15 cellular contexts compared by ENCODE assay signal in genomic region chr11:109960831-109961230, GRCh38.
DNase-seq lines count a peak whose midpoint lies in the region; ATAC-seq and TF ChIP-seq lines count a peak whose summit lies in the region.
"Had no signal": no experiment of that assay in that cellular context is flagged by ENCODE, and none has a peak within 500 bp of the region (broad histone marks: within the 10 kb centered on the region; RNA-seq: fewer than 3 reads in every experiment).

No MANE protein-coding gene starts in this region.

- H3K36me3 ChIP-seq in lung (ENCODE audit: control insufficient read depth in 2 of 2, insufficient read depth in 2 of 2, low read length in 2 of 2) (no peaks in the 10 kb centered on the region), upper lobe of right lung (no peaks in the 10 kb centered on the region)

- intact Hi-C loops in upper lobe of right lung (cut with DNase I) = no loop called here

- DNase-seq in NCI-H226 = peak; percentile 14
- peak; percentile 98 for DNase-seq in fibroblast of peridontal ligament (ENCODE audit: extremely low read depth)
- DNase-seq in lung (ENCODE audit: low spot score) = peak; percentile 35
- DNase-seq in upper lobe of right lung = no peak
- DNase-seq in GM10248 (ENCODE audit: extremely low spot score) = no peak
- DNase-seq in NCI-H510A (lab: John Stamatoyannopoulos, UW) = no peak
- DNase-seq in Kasumi-1 (lab: John Stamatoyannopoulos, UW) = no peak
- DNase-seq: DMS79 treated with DMSO at 0.1 percent for 48 hours; effector CD4-positive, alpha-beta T cell; GOT3; NCI-H146; PC-3; stimulated activated CD4-positive, alpha-beta T cell treated with anti-CD3 and anti-CD28 coated beads, Interleukin-12 subunit alpha, Interleukin-12 subunit beta, amount 100 ng/mL, for 4 hours had no signal

- CTCF ChIA-PET in GM10248 (lab: Yijun Ruan, JAX) = interaction anchor here (1.8 to 3.0 kb wide), 2 partner anchors 9 to 17 kb away, joined by 4 to 12 read pairs; no protein-coding TSS in a partner anchor

- 68 to 76% methylated on average over 2 of the region's 2 CpGs for WGBS in lung, 2 donors

- H3K4me1 ChIP-seq in lung (ENCODE audit: control insufficient read depth in 2 of 2, insufficient read depth in 2 of 2, low read length in 2 of 2) = peaks cover 0 to 2% of the 10 kb centered on the region in 2 donors
- no peaks in the 10 kb centered on the region for H3K4me1 ChIP-seq in upper lobe of right lung

- peak; percentile 58 for ATAC-seq in lung (ENCODE audit: insufficient read depth, low FRiP score)
- ATAC-seq in upper lobe of right lung = peak; percentile 64
- ATAC-seq: activated T-helper 17 cell treated with anti-CD3 and anti-CD28 coated beads, Interleukin-2, amount 50 U/mL, for 72 hours; left colon; PC-3 had no signal

- TF ChIP-seq CTCF in lung (IDR thresholded peaks at IDR 0.05; ENCODE audit: control extremely low read depth, extremely low read depth) (no peak), upper lobe of right lung (IDR thresholded peaks at IDR 0.05) (no peak), GM10248 (IDR thresholded peaks at IDR 0.05; ENCODE audit: control extremely low read depth, extremely low read depth, low read depth, missing control alignments) (no peak)

- H3K9me3 ChIP-seq in lung (ENCODE audit: control insufficient read depth in 2 of 2, insufficient read depth in 1 of 2, low read length in 1 of 2) (no peaks in the 10 kb centered on the region), upper lobe of right lung (no peaks in the 10 kb centered on the region)

- H3K4me3 ChIP-seq in lung (no peak overlapping the region), upper lobe of right lung (no peak overlapping the region)

- POLR2A ChIA-PET in GM10248 (lab: Yijun Ruan, JAX) = interaction anchor here (0.5 kb wide), 1 partner anchor 874 kb away, joined by 3 read pairs; no protein-coding TSS in a partner anchor

- H3K27me3 ChIP-seq in lung (ENCODE audit: control insufficient read depth, insufficient read depth) (no peaks in the 10 kb centered on the region), upper lobe of right lung (no peaks in the 10 kb centered on the region)

- H3K27ac ChIP-seq in lung (ENCODE audit: low read depth in 1 of 2, low read length in 1 of 2) (no peak overlapping the region), upper lobe of right lung (no peak overlapping the region)

Comparison
In these comparisons a context has a peak if more than half of its experiments do, and no peak if none do; other contexts are left out.
1. DNase-seq: peak in NCI-H226 (single experiment), fibroblast of peridontal ligament (single experiment) and lung (single experiment); none in upper lobe of right lung (single experiment), GM10248 (single experiment), NCI-H510A (single experiment) and Kasumi-1 (0 of 2).